ENCODE assay signal across 8 cellular contexts in the genomic region with DNA sequence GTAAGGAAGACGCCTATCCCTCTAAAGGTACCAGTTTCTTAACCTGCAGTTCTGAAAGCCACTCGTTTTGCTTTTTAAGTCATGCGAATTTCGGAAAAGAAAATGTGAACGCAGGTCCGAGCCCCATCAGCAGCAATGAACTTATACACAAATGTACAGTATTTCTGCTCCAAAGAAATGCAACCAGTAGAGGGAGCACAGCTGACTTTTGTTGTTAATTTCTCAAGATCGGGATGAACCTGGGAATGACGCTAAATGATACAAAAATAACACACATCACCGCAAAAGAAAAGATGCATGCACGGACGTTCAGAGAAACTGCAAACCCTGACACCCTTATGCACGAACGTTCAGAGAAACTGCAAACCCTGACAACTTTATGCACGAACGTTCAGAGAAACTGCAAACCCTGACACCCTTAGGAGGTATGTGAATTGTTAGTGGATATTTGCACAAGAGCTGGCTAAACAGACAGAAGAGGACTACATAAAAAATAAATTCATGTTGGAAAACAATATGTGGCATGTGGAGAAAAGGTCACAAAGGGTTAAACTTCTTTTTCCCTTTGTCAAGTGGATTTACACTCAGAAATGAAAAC. TPM values are rescaled to one million over a fixed set of nuclear protein-coding genes. Genes with fewer than 3 reads are reported as not detected.
DNase-seq lines count a peak whose midpoint lies in the region; ATAC-seq and TF ChIP-seq lines count a peak whose summit lies in the region.

No MANE protein-coding gene starts in this region.

- ATAC-seq in Right ventricle myocardium inferior, result no peak
- no peak for ATAC-seq in esophagus mucosa

- H3K4me1 ChIP-seq in left ventricle myocardium inferior, result peaks cover 7% of the 10 kb centered on the region
- H3K4me1 ChIP-seq in CD4-positive, alpha-beta memory T cell (ENCODE audit: insufficient read depth, low read length), result peaks cover 32% of the 10 kb centered on the region

- peaks cover 0 to 4% of the 10 kb centered on the region in 2 donors for H3K36me3 Mint-ChIP-seq in CD4-positive, alpha-beta memory T cell

- no peaks in the 10 kb centered on the region for H3K9me3 ChIP-seq in left ventricle myocardium inferior (replicated peaks)
- no peaks in the 10 kb centered on the region for H3K9me3 ChIP-seq in CD4-positive, alpha-beta memory T cell (ENCODE audit: control insufficient read depth in 1 of 2, low read length in 2 of 2)

- peak overlapping the region in 2 of 7 donors; percentile 19 to 53 for H3K27ac Mint-ChIP-seq in CD4-positive, alpha-beta memory T cell

- no peak overlapping the region for H3K27ac ChIP-seq in left ventricle myocardium inferior (replicated peaks)
- no peak overlapping the region for H3K27ac ChIP-seq in CD4-positive, alpha-beta memory T cell (ENCODE audit: low read depth, low read length)

- H3K27me3 ChIP-seq in left ventricle myocardium inferior (ENCODE audit: low read depth), result peaks cover 61% of the 10 kb centered on the region
- H3K27me3 ChIP-seq in CD4-positive, alpha-beta memory T cell (ENCODE audit: insufficient read depth, low read length), result no peaks in the 10 kb centered on the region

- DNase-seq in left ventricle myocardium inferior (no peak), Right ventricle myocardium inferior (ENCODE audit: missing footprints) (no peak), RPMI7951 (ENCODE audit: low read depth) (peak; percentile 59), foreskin fibroblast (peak; percentile 14 to 52), T-helper 2 cell (no peak)
- DNase-seq in activated T-cell treated with anti-CD3 and anti-CD28 coated beads, Interleukin-2, amount 50 U/mL, for 48 hours, result no peak
- DNase-seq in CD4-positive, alpha-beta memory T cell, result no peak

- H3K4me3 ChIP-seq in left ventricle myocardium inferior, result no peak overlapping the region
- H3K4me3 ChIP-seq in foreskin fibroblast (ENCODE audit: low read depth in 1 of 2, low read length in 2 of 2), result no peak overlapping the region
- no peak overlapping the region for H3K4me3 ChIP-seq in CD4-positive, alpha-beta memory T cell (ENCODE audit: low read length in 2 of 2)

- no peak overlapping the region for H3K4me3 Mint-ChIP-seq in CD4-positive, alpha-beta memory T cell

- peaks cover 0 to 4% (median 0%) of the 10 kb centered on the region in 8 donors for H3K9me3 Mint-ChIP-seq in CD4-positive, alpha-beta memory T cell

- TF ChIP-seq CTCF in left ventricle myocardium inferior (IDR thresholded peaks at IDR 0.05; ENCODE audit: borderline replicate concordance) (peak; percentile 59), foreskin fibroblast (IDR thresholded peaks at IDR 0.05; ENCODE audit: low read depth, low read length) (no peak)

- intact Hi-C loops in left ventricle myocardium inferior (cut with micrococcal nuclease) (no loop called here), Right ventricle myocardium inferior (cut with DNase I) (loop anchor here (2.0 kb wide), 1 partner anchor 233 kb away; no protein-coding TSS in a partner anchor)
- intact Hi-C loops in CD4-positive, alpha-beta memory T cell (cut with micrococcal nuclease), result no loop called here

- peaks cover 9 to 11% of the 10 kb centered on the region in 2 donors for H3K27me3 Mint-ChIP-seq in CD4-positive, alpha-beta memory T cell

- H3K36me3 ChIP-seq in left ventricle myocardium inferior, result no peaks in the 10 kb centered on the region
- H3K36me3 ChIP-seq in CD4-positive, alpha-beta memory T cell (ENCODE audit: insufficient read depth, low read length), result no peaks in the 10 kb centered on the region

- CTCF ChIA-PET in CD4-positive, alpha-beta memory T cell (lab: Charles Lee; ENCODE audit: partially characterized antibody), result no interaction called here

- H3K4me1 Mint-ChIP-seq in CD4-positive, alpha-beta memory T cell, result peaks cover 22 to 52% (median 31%) of the 10 kb centered on the region in 4 donors

- POLR2A ChIA-PET in CD4-positive, alpha-beta memory T cell (lab: Charles Lee; ENCODE audit: partially characterized antibody), result no interaction called here

RNA-seq across cellular contexts. Expression of a gene that starts 3.5 kb away (rescaled TPM):
- total RNA-seq in left ventricle myocardium inferior (1.8 TPM), Right ventricle myocardium inferior (3.8 TPM), esophagus mucosa (96.7 TPM)
- 3.5 and 3.6 TPM in 2 replicates for total RNA-seq in RPMI7951 (2014; rRNA removed; shearing (Covaris generic))
- total RNA-seq in CD4-positive, alpha-beta memory T cell, result 100 to 1,000 TPM; 103 to 104 TPM
- 10 to 100 TPM; 22.5 to 31.4 TPM for polyA plus RNA-seq in CD4-positive, alpha-beta memory T cell

Comparison
In these comparisons a context has a peak if more than half of its experiments do, and no peak if none do; other contexts are left out.
1. DNase-seq: peak in RPMI7951 (single experiment) and foreskin fibroblast (2 of 2); none in left ventricle myocardium inferior (single experiment), Right ventricle myocardium inferior (single experiment), activated T-cell treated with anti-CD3 and anti-CD28 coated beads, Interleukin-2, amount 50 U/mL, for 48 hours (0 of 2), CD4-positive, alpha-beta memory T cell (0 of 5) and T-helper 2 cell (0 of 5).
2. RNA of a gene that starts 3.5 kb away (total RNA-seq): 103 to 104 TPM in CD4-positive, alpha-beta memory T cell and 96.7 TPM in esophagus mucosa (single experiment); 3.8 TPM in Right ventricle myocardium inferior (single experiment), 3.5 to 3.6 TPM in RPMI7951 and 1.8 TPM in left ventricle myocardium inferior (single experiment); every median in the first group is over 10 times any median in the second.